ENCODE assay signal across 10 cellular contexts in the genomic region with DNA sequence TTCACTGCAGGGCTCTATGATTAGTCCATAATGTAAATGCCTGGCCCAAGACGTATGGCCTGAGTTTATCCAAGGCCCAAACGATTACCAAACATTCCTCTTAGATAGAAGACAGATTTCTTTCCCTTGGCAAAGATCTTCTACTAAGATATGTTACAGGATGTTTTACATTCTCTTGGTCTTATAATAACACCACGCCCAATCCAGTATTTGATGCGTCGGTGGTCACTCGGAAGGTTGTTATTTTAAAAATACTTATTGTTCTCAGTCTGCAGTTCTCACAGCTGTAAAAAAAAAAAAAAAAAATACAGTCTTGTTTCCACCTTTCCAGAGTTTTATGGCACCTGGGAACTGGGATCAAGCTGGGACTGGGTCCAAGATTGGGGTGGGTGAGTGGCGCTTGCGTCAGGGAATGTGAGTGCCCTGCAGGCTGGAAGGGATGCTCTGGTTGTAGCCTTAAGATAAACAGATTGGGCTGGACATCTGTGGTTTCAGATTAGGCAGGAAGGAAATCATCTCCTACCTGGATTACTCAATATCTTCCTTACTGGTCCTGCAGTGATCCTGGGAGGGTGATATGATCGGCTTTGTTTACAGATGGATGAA.
DNase-seq lines count a peak whose midpoint lies in the region; ATAC-seq, FAIRE-seq and TF ChIP-seq lines count a peak whose summit lies in the region.
"Had no signal": no experiment of that assay in that cellular context is flagged by ENCODE, and none has a peak within 500 bp of the region (broad histone marks: within the 10 kb centered on the region; RNA-seq: fewer than 3 reads in every experiment).

No MANE protein-coding gene starts in this region.

- peak overlapping the region in 2 of 10 experiments; percentile 22 to 40; a peak in 2 of 20 replicates for H3K4me3 ChIP-seq in BLaER1 treated with 17β-estradiol and CSF1 and Interleukin-3, amounts not matched to agents 10 nM and 100 nM
- H3K4me3 ChIP-seq in PC-9, result peak overlapping the region; percentile 21; the same call in 1 of the 2 replicates
- no peak overlapping the region for H3K4me3 ChIP-seq in epithelial cell of esophagus (ENCODE audit: low read length)
- H3K4me3 ChIP-seq in pancreas, result no peak overlapping the region
- H3K4me3 ChIP-seq in dorsolateral prefrontal cortex, result no peak overlapping the region

- H2AFZ ChIP-seq in PC-9, result no peak overlapping the region

- no TSS peak for BruUV-seq in PC-9 (replicated peaks; lab: Mats Ljungman, UMichigan)

- POLR2A ChIA-PET in PC-9 (lab: Charles Lee; ENCODE audit: unreplicated experiment), result interaction anchor here (0.7 kb wide), 2 partner anchors 179 to 1081 kb away, joined by 5 to 6 read pairs; partner anchors contain the start of gene HEXA

- 40 to 60% methylated on average over 9 of the region's 9 CpGs for WGBS in pancreas, 2 donors

- peak overlapping the region; percentile 54 to 88 (median 80) for H3K4me2 ChIP-seq in BLaER1 treated with 17β-estradiol and CSF1 and Interleukin-3, amounts not matched to agents 10 nM and 100 nM
- peak overlapping the region; percentile 72 for H3K4me2 ChIP-seq in PC-9

- peaks cover 60% of the 10 kb centered on the region for H3F3A ChIP-seq in PC-9 (ENCODE audit: insufficient read depth, low read depth)

- no peaks in the 10 kb centered on the region for H3K9me3 ChIP-seq in BLaER1 treated with 17β-estradiol and CSF1 and Interleukin-3, amounts not matched to agents 10 nM and 100 nM (replicated peaks in 1 of 11)
- H3K9me3 ChIP-seq in PC-9 (ENCODE audit: insufficient read depth, low read depth), result no peaks in the 10 kb centered on the region; the same call in 1 of the 2 replicates
- no peaks in the 10 kb centered on the region for H3K9me3 ChIP-seq in pancreas

- FAIRE-seq in pancreas (lab: Jason Lieb, UNC), result no peak

- TF ChIP-seq CTCF in PC-9 (conservative IDR thresholded peaks at IDR 0.05), result no peak
- no peak for TF ChIP-seq CTCF in epithelial cell of esophagus (IDR thresholded peaks at IDR 0.05; ENCODE audit: insufficient read depth, low read depth, low read length, missing control alignments)
- no peak for TF ChIP-seq CTCF in pancreas (IDR thresholded peaks at IDR 0.05)
- TF ChIP-seq CTCF in dorsolateral prefrontal cortex (IDR thresholded peaks at IDR 0.05 in 54 of 56, conservative IDR thresholded peaks at IDR 0.05 in 2 of 56; ENCODE audit: low read depth in 1 of 56, partially characterized antibody in 56 of 56), result no peak

- ATAC-seq in pancreas, result peak in 3 of 4 donors; percentile 18 to 39 (median 38)
- no peak for ATAC-seq in HG02763 (IDR thresholded peaks at IDR 0.05; ENCODE audit: unreplicated experiment)
- ATAC-seq: T-helper 17 cell had no signal

- intact Hi-C loops in PC-9 (cut with micrococcal nuclease; ENCODE audit: unreplicated experiment) (loop anchor here (1.0 to 5.0 kb wide), 12 partner anchors 15 to 787 kb away; no protein-coding TSS in a partner anchor), pancreas (cut with DNase I) (no loop called here), dorsolateral prefrontal cortex (cut with DNase I) (no loop called here)

- H3K4me1 ChIP-seq in BLaER1 treated with 17β-estradiol and CSF1 and Interleukin-3, amounts not matched to agents 10 nM and 100 nM, result peaks cover 18 to 67% (median 50%) of the 10 kb centered on the region in 10 experiments
- H3K4me1 ChIP-seq in PC-9 (replicated peaks; ENCODE audit: insufficient read depth), result peaks cover 70% of the 10 kb centered on the region
- no peaks in the 10 kb centered on the region for H3K4me1 ChIP-seq in pancreas

- peak; percentile 78 to 96 for DNase-seq in PC-9
- DNase-seq in epithelial cell of esophagus (ENCODE audit: low read depth), result peak; percentile 87
- DNase-seq in pancreas, result peak in 1 of 6 donors; percentile 17
- no peak for DNase-seq in dorsolateral prefrontal cortex
- no peak for DNase-seq in hypothalamus (lab: John Stamatoyannopoulos, UW)
- no peak for DNase-seq in NCI-H524 treated with DMSO at 0.1 percent for 48 hours (lab: John Stamatoyannopoulos, UW)
- DNase-seq: NCI-H1436, T-helper 17 cell had no signal

- no peaks in the 10 kb centered on the region for H3K36me3 ChIP-seq in BLaER1 treated with 17β-estradiol and CSF1 and Interleukin-3, amounts not matched to agents 10 nM and 100 nM
- H3K36me3 ChIP-seq in PC-9 (ENCODE audit: low read depth) (peaks cover 7% of the 10 kb centered on the region; the same call in 1 of the 2 replicates), pancreas (no peaks in the 10 kb centered on the region)

- H3K79me2 ChIP-seq in PC-9 (ENCODE audit: low read depth), result peaks cover 41% of the 10 kb centered on the region

- CTCF ChIA-PET in PC-9 (lab: Charles Lee), result no interaction called here

- H3K9me2 ChIP-seq in PC-9 (ENCODE audit: insufficient read depth), result no peaks in the 10 kb centered on the region

- peak overlapping the region in 9 of 11 experiments; percentile 57 to 73 (median 68); a peak in 18 of 22 replicates for H3K9ac ChIP-seq in BLaER1 treated with 17β-estradiol and CSF1 and Interleukin-3, amounts not matched to agents 10 nM and 100 nM

- no peaks in the 10 kb centered on the region for H4K20me1 ChIP-seq in BLaER1 treated with 17β-estradiol and CSF1 and Interleukin-3, amounts not matched to agents 10 nM and 100 nM
- H4K20me1 ChIP-seq in PC-9 (ENCODE audit: insufficient read depth), result no peaks in the 10 kb centered on the region

- H3K27me3 ChIP-seq in BLaER1 treated with 17β-estradiol and CSF1 and Interleukin-3, amounts not matched to agents 10 nM and 100 nM, result no peaks in the 10 kb centered on the region
- H3K27me3 ChIP-seq in PC-9 (ENCODE audit: insufficient read depth, low read depth), result no peaks in the 10 kb centered on the region
- H3K27me3 ChIP-seq in pancreas, result no peaks in the 10 kb centered on the region
- H3K27me3 ChIP-seq in dorsolateral prefrontal cortex, result peaks cover 0 to 3% (median 0%) of the 10 kb centered on the region in 45 donors

- peak overlapping the region in 10 of 11 experiments; percentile 70 to 93 (median 88); a peak in 20 of 22 replicates for H3K27ac ChIP-seq in BLaER1 treated with 17β-estradiol and CSF1 and Interleukin-3, amounts not matched to agents 10 nM and 100 nM
- peak overlapping the region; percentile 100 for H3K27ac ChIP-seq in PC-9
- peak overlapping the region in 3 of 4 donors; percentile 40 to 79 (median 41) for H3K27ac ChIP-seq in pancreas
- H3K27ac ChIP-seq in dorsolateral prefrontal cortex, result peak overlapping the region in 12 of 59 donors; percentile 14 to 68 (median 34)

Comparison
In these comparisons a context has a peak if more than half of its experiments do, and no peak if none do; other contexts are left out.
1. DNase-seq: peak in PC-9 (2 of 2) and epithelial cell of esophagus (single experiment); none in dorsolateral prefrontal cortex (0 of 10), hypothalamus (0 of 51) and NCI-H524 treated with DMSO at 0.1 percent for 48 hours (single experiment).